29 cellular contexts compared by ENCODE assay signal in the genomic region with DNA sequence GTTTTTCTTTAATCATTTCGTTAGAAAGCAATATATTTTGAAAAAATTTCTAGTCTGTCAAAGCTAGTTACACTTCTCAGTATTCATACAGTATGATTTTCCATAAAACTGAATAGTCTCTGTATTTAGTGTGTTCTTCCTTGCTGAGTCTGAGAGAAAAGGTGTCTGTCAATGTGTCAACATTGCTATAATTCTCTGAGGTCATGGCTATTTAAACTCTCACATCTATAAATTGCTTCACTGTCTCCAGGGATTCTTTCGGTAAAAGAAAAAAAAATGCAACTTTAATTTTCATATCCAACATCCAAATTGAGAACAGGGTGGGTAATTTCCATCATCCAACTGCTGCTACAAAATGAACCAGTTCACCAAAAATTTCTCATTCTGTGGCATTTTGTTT.
"Had no signal": no experiment of that assay in that cellular context is flagged by ENCODE, and none has a peak within 500 bp of the region (broad histone marks: within the 10 kb centered on the region; RNA-seq: fewer than 3 reads in every experiment).

No MANE protein-coding gene starts in this region.

- H3K4me1 ChIP-seq: pancreas, prostate gland, right lobe of liver, suprapubic skin, upper lobe of right lung had no signal

- H3K36me3 ChIP-seq: pancreas, prostate gland, right lobe of liver, suprapubic skin, thoracic aorta, tibial artery, upper lobe of right lung had no signal

- H3K36me3 Mint-ChIP-seq: mesothelial cell of epicardium; naive thymus-derived CD4-positive, alpha-beta T cell; natural killer cell treated with Interleukin-12 subunit alpha and Interleukin-12 subunit beta and Interleukin-15 and Interleukin-18, amount 100 ng/mL, for 72 hours; stimulated activated effector memory CD8-positive, alpha-beta T cell treated with anti-CD3 and anti-CD28 coated beads, Interleukin-12 subunit alpha, Interleukin-12 subunit beta, amount 100 ng/mL, for 72 hours had no signal

- H3K79me2 ChIP-seq: hepatocyte had no signal

- DNase-seq: head of caudate nucleus; islet precursor cell; mesendoderm; naive thymus-derived CD4-positive, alpha-beta T cell; nucleus accumbens; pancreas; posterior cingulate gyrus; retina; right lobe of liver; stimulated activated CD4-positive, alpha-beta T cell treated with anti-CD3 and anti-CD28 coated beads, Interleukin-12 subunit alpha, Interleukin-12 subunit beta, amount 100 ng/mL, for 4 hours; stimulated activated CD4-positive, alpha-beta T cell treated with anti-CD3 and anti-CD28 coated beads, Interleukin-15, amount 100 ng/mL, for 24 hours; stimulated activated CD4-positive, alpha-beta T cell treated with anti-CD3 and anti-CD28 coated beads, Interleukin-2, amount 100 ng/mL, for 24 hours; stimulated activated CD4-positive, alpha-beta T cell treated with anti-CD3 and anti-CD28 coated beads, Interleukin-4, amount 100 ng/mL, for 24 hours; stimulated activated naive CD4-positive, alpha-beta T cell; tibial artery; trophoblast cell; upper lobe of right lung had no signal

- H3K9me3 Mint-ChIP-seq: neural crest cell; stimulated activated effector memory CD8-positive, alpha-beta T cell treated with anti-CD3 and anti-CD28 coated beads, Interleukin-12 subunit alpha, Interleukin-12 subunit beta, amount 100 ng/mL, for 72 hours had no signal

- H2AFZ ChIP-seq: hepatocyte had no signal

- ATAC-seq: left lobe of liver; naive thymus-derived CD4-positive, alpha-beta T cell; natural killer cell treated with Interleukin-12 subunit alpha and Interleukin-12 subunit beta and Interleukin-15 and Interleukin-18, amount 100 ng/mL, for 72 hours; stimulated activated effector memory CD8-positive, alpha-beta T cell treated with anti-CD3 and anti-CD28 coated beads, Interleukin-12 subunit alpha, Interleukin-12 subunit beta, amount 100 ng/mL, for 72 hours had no signal

- H3K4me2 ChIP-seq: hepatocyte had no signal

- H3K4me3 ChIP-seq: hepatocyte, lung, pancreas, prostate gland, right lobe of liver, skin epidermis, suprapubic skin, thoracic aorta, tibial artery, upper lobe of right lung had no signal

- H3K9me3 ChIP-seq: pancreas, prostate gland, right lobe of liver, suprapubic skin, thoracic aorta, tibial artery, upper lobe of right lung had no signal

- H3K27ac Mint-ChIP-seq: mesothelial cell of epicardium; naive thymus-derived CD4-positive, alpha-beta T cell; natural killer cell treated with Interleukin-12 subunit alpha and Interleukin-12 subunit beta and Interleukin-15 and Interleukin-18, amount 100 ng/mL, for 72 hours; stimulated activated effector memory CD8-positive, alpha-beta T cell treated with anti-CD3 and anti-CD28 coated beads, Interleukin-12 subunit alpha, Interleukin-12 subunit beta, amount 100 ng/mL, for 72 hours; stimulated activated naive CD8-positive, alpha-beta T cell treated with anti-CD3 and anti-CD28 coated beads, Interleukin-15, Interleukin-2, amounts not matched to agents 100 ng/mL and 50 ng/mL, for 24 hours had no signal

- H3K27ac ChIP-seq: hepatocyte, pancreas, prostate gland, right lobe of liver, skin epidermis, suprapubic skin, thoracic aorta, tibial artery, upper lobe of right lung had no signal

- H3K27me3 ChIP-seq: hepatocyte, pancreas, right lobe of liver, suprapubic skin, tibial artery, upper lobe of right lung had no signal
